In the genomic region with DNA sequence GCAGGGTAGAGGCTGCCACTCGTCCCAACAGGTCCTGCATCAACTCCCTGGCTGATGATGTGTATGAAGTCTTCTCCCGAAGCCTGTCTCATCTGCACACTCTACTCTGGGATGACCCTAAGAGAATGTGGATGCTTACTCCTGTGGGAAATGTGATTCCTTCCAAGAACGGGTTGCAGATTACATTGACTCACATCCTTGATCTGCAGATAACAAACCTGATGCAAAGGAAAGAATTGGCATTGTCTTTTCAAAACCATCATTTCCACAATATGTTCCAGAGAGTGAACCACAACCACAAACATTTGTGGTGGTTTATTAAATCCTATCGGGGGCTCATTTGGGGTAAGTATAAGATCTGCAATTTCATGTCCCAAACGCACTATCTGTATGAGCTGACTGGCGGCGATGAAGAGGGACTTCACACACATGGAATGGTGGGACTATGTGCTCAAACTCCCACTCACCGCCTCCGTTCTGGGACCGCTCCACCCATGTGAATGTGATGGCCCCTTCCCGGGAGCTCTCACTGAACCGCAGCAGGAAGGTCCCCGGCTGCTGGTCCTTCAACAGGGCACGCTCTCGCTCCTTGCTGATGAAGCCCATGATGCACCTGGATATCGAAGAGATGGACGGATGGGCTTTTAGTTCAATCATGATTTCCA, we compare ENCODE assay signal across 12 cellular contexts. TPM values are rescaled to one million over a fixed set of nuclear protein-coding genes. Genes with fewer than 3 reads are reported as not detected.
DNase-seq lines count a peak whose midpoint lies in the region; ATAC-seq and TF ChIP-seq lines count a peak whose summit lies in the region.
"Had no signal": no experiment of that assay in that cellular context is flagged by ENCODE, and none has a peak within 500 bp of the region (broad histone marks: within the 10 kb centered on the region; RNA-seq: fewer than 3 reads in every experiment).

No MANE protein-coding gene starts in this region.

- H3K9me3 Mint-ChIP-seq in activated naive CD4-positive, alpha-beta T cell treated with anti-CD3 and anti-CD28 coated beads, Interleukin-2, amount 50 U/mL, for 24 hours, result no peaks in the 10 kb centered on the region
- H3K9me3 Mint-ChIP-seq in dendritic cell treated with granulocyte-macrophage colony-stimulating factor and Interleukin-4, amounts not matched to agents 40 ng/mL and 50 ng/mL, for 4 days, result no peaks in the 10 kb centered on the region
- H3K9me3 Mint-ChIP-seq in stimulated activated effector memory CD8-positive, alpha-beta T cell treated with anti-CD3 and anti-CD28 coated beads, Interleukin-12 subunit alpha, Interleukin-12 subunit beta, amount 100 ng/mL, for 72 hours, result no peaks in the 10 kb centered on the region

- H3K36me3 ChIP-seq in PC-3 (ENCODE audit: low read depth, low read length) (peaks cover 83% of the 10 kb centered on the region), ascending aorta (peaks cover 69 to 92% of the 10 kb centered on the region in 2 donors)

- CTCF ChIA-PET in PC-3 (lab: Charles Lee), result no interaction called here

- no peak overlapping the region for H2AFZ ChIP-seq in PC-3 (ENCODE audit: low read length)

- H4K20me1 ChIP-seq in PC-3 (ENCODE audit: low read length), result no peaks in the 10 kb centered on the region

- H3K79me2 ChIP-seq in PC-3 (ENCODE audit: low read length), result no peaks in the 10 kb centered on the region

- H3K4me3 Mint-ChIP-seq in activated naive CD4-positive, alpha-beta T cell treated with anti-CD3 and anti-CD28 coated beads, Interleukin-2, amount 50 U/mL, for 24 hours, result no peak overlapping the region
- H3K4me3 Mint-ChIP-seq in dendritic cell treated with granulocyte-macrophage colony-stimulating factor and Interleukin-4, amounts not matched to agents 40 ng/mL and 50 ng/mL, for 4 days, result no peak overlapping the region
- H3K4me3 Mint-ChIP-seq in stimulated activated effector memory CD8-positive, alpha-beta T cell treated with anti-CD3 and anti-CD28 coated beads, Interleukin-12 subunit alpha, Interleukin-12 subunit beta, amount 100 ng/mL, for 72 hours, result no peak overlapping the region

- no peak for TF ChIP-seq CTCF in PC-3 (conservative IDR thresholded peaks at IDR 0.05; ENCODE audit: low read depth, low read length)
- TF ChIP-seq CTCF in ascending aorta (IDR thresholded peaks at IDR 0.05), result no peak

- H3K27ac ChIP-seq in PC-3 (ENCODE audit: low read length) (peak overlapping the region; percentile 33), ascending aorta (no peak overlapping the region)

- H3K36me3 Mint-ChIP-seq in activated naive CD4-positive, alpha-beta T cell treated with anti-CD3 and anti-CD28 coated beads, Interleukin-2, amount 50 U/mL, for 24 hours, result peaks cover 47% of the 10 kb centered on the region
- peaks cover 100% of the 10 kb centered on the region for H3K36me3 Mint-ChIP-seq in dendritic cell treated with granulocyte-macrophage colony-stimulating factor and Interleukin-4, amounts not matched to agents 40 ng/mL and 50 ng/mL, for 4 days (ENCODE audit: low read depth)
- peaks cover 100% of the 10 kb centered on the region for H3K36me3 Mint-ChIP-seq in stimulated activated effector memory CD8-positive, alpha-beta T cell treated with anti-CD3 and anti-CD28 coated beads, Interleukin-12 subunit alpha, Interleukin-12 subunit beta, amount 100 ng/mL, for 72 hours

- no peaks in the 10 kb centered on the region for H3K9me2 ChIP-seq in PC-3 (replicated peaks; ENCODE audit: low read length)

- BruUV-seq in PC-3 (replicated peaks; lab: Mats Ljungman, UMichigan), result no TSS peak

- H3K27me3 ChIP-seq in PC-3 (ENCODE audit: low read length) (no peaks in the 10 kb centered on the region), ascending aorta (no peaks in the 10 kb centered on the region)

- H3K9me3 ChIP-seq in PC-3 (ENCODE audit: low read length) (no peaks in the 10 kb centered on the region), ascending aorta (no peaks in the 10 kb centered on the region)

- H3K4me1 ChIP-seq in PC-3 (ENCODE audit: insufficient read depth, low read length) (peaks cover 33% of the 10 kb centered on the region), ascending aorta (peaks cover 0 to 16% of the 10 kb centered on the region in 2 donors)

- H3K4me2 ChIP-seq in PC-3 (ENCODE audit: low read length), result no peak overlapping the region

- intact Hi-C loops in PC-3 (cut with micrococcal nuclease), result no loop called here
- intact Hi-C loops in dendritic cell treated with granulocyte-macrophage colony-stimulating factor and Interleukin-4, amounts not matched to agents 40 ng/mL and 50 ng/mL, for 4 days (cut with micrococcal nuclease), result loop anchor here (10.0 kb wide), 1 partner anchor 54 kb away; no protein-coding TSS in a partner anchor
- intact Hi-C loops in ascending aorta (cut with DNase I), result no loop called here

- H3K4me3 ChIP-seq in PC-3 (ENCODE audit: low read length) (no peak overlapping the region), ascending aorta (no peak overlapping the region)

- ATAC-seq in PC-3 (peak; percentile 79), HG03342 (IDR thresholded peaks at IDR 0.05; ENCODE audit: unreplicated experiment) (no peak)
- no peak for ATAC-seq in stimulated activated effector memory CD8-positive, alpha-beta T cell treated with anti-CD3 and anti-CD28 coated beads, Interleukin-12 subunit alpha, Interleukin-12 subunit beta, amount 100 ng/mL, for 72 hours

- DNase-seq in activated naive CD4-positive, alpha-beta T cell treated with Interleukin-2 at 50 U/mL for 16 hours, result no peak
- DNase-seq in PC-3 (peak; percentile 68), NCI-H1092 (lab: John Stamatoyannopoulos, UW) (no peak), ascending aorta (ENCODE audit: low spot score in 2 of 2) (no peak)
- no peak for DNase-seq in stimulated activated effector memory CD8-positive, alpha-beta T cell treated with anti-CD3 and anti-CD28 coated beads, Interleukin-12 subunit alpha, Interleukin-12 subunit beta, amount 100 ng/mL, for 72 hours (ENCODE audit: low spot score in 2 of 2)
- DNase-seq: activated T-cell treated with anti-CD3 and anti-CD28 coated beads, Interleukin-2, amount 50 U/mL, for 1 hour; AML-193; NCI-H2081; OCI-M1 had no signal

- no peaks in the 10 kb centered on the region for H3K27me3 Mint-ChIP-seq in activated naive CD4-positive, alpha-beta T cell treated with anti-CD3 and anti-CD28 coated beads, Interleukin-2, amount 50 U/mL, for 24 hours
- no peaks in the 10 kb centered on the region for H3K27me3 Mint-ChIP-seq in dendritic cell treated with granulocyte-macrophage colony-stimulating factor and Interleukin-4, amounts not matched to agents 40 ng/mL and 50 ng/mL, for 4 days

- POLR2A ChIA-PET in PC-3 (lab: Charles Lee; ENCODE audit: unreplicated experiment), result no interaction called here

- peaks cover 70% of the 10 kb centered on the region for H3K4me1 Mint-ChIP-seq in activated naive CD4-positive, alpha-beta T cell treated with anti-CD3 and anti-CD28 coated beads, Interleukin-2, amount 50 U/mL, for 24 hours
- H3K4me1 Mint-ChIP-seq in dendritic cell treated with granulocyte-macrophage colony-stimulating factor and Interleukin-4, amounts not matched to agents 40 ng/mL and 50 ng/mL, for 4 days (ENCODE audit: low read depth), result peaks cover 41% of the 10 kb centered on the region
- peaks cover 15% of the 10 kb centered on the region for H3K4me1 Mint-ChIP-seq in stimulated activated effector memory CD8-positive, alpha-beta T cell treated with anti-CD3 and anti-CD28 coated beads, Interleukin-12 subunit alpha, Interleukin-12 subunit beta, amount 100 ng/mL, for 72 hours

- no peaks in the 10 kb centered on the region for H3F3A ChIP-seq in PC-3 (ENCODE audit: low read length, unreplicated experiment)

- H3K27ac Mint-ChIP-seq in activated naive CD4-positive, alpha-beta T cell treated with anti-CD3 and anti-CD28 coated beads, Interleukin-2, amount 50 U/mL, for 24 hours, result peak overlapping the region; percentile 57
- peak overlapping the region; percentile 73 for H3K27ac Mint-ChIP-seq in dendritic cell treated with granulocyte-macrophage colony-stimulating factor and Interleukin-4, amounts not matched to agents 40 ng/mL and 50 ng/mL, for 4 days
- H3K27ac Mint-ChIP-seq in stimulated activated effector memory CD8-positive, alpha-beta T cell treated with anti-CD3 and anti-CD28 coated beads, Interleukin-12 subunit alpha, Interleukin-12 subunit beta, amount 100 ng/mL, for 72 hours, result peak overlapping the region; percentile 87

- no peak overlapping the region for H3K9ac ChIP-seq in PC-3 (ENCODE audit: low read length)

RNA-seq across cellular contexts. Expression of gene STAT1, which starts 35.5 kb away (rescaled TPM):
- total RNA-seq in PC-3 (2014; rRNA removed) (45.6 and 47.9 TPM in 2 replicates), ascending aorta (13.0 TPM)
